8 cellular contexts compared by ENCODE assay signal in the genomic region with DNA sequence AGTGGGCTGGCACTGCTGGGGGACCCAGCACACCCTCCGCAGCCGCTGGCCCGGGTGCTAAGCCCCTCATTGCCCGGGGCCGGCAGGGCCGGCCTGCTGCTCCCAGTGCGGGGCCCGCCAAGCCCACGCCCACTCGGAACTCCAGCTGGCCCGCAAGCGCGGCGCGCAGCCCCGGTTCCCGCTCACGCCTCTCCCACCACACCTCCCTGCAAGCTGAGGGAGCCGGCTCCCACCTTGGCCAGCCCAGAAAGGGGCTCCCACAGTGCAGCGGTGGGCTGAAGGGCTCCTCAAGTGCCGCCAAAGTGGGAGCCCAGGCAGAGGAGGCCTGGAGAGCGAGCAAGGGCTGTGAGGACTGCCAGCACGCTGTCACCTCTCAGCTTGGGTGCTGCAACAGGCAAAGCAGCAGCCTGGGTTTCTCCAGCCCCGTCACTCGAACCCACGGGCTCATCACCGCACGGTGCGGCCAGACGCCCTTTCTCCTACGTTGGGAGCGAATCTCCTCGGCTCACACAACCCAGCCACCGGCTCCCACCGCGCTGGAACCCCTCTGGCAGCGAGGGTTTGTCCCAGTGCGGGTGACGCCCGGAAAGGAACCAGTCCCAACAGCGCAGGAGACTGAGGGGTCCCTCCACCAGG. TPM values are rescaled to one million over a fixed set of nuclear protein-coding genes. Genes with fewer than 3 reads are reported as not detected.
A peak's percentile ranks its signal among the peaks of the same experiment; 100 is the strongest.
DNase-seq lines count a peak whose midpoint lies in the region; ATAC-seq and TF ChIP-seq lines count a peak whose summit lies in the region.
"Not testable (repeated sequence)": the region's sequence is repeated elsewhere in the genome, so short reads cannot be mapped to it uniquely, and the experiment has no call there.

No MANE protein-coding gene starts in this region.

- H3K36me3 ChIP-seq in ACC112 (ENCODE audit: insufficient read depth, low read length), result not testable (repeated sequence)

- not testable (repeated sequence) for H3K27me3 ChIP-seq in ACC112 (ENCODE audit: insufficient read depth, low read length); dorsolateral prefrontal cortex

- H3K4me3 Mint-ChIP-seq in activated CD4-positive, alpha-beta T cell treated with anti-CD3 and anti-CD28 coated beads, Interleukin-2, amount 10 ng/mL, durations not matched to agents 24 days and 14 days, result peak overlapping the region; percentile 97

- not testable (repeated sequence) for H3K27me3 Mint-ChIP-seq in activated CD4-positive, alpha-beta T cell treated with anti-CD3 and anti-CD28 coated beads, Interleukin-2, amount 10 ng/mL, durations not matched to agents 24 days and 14 days

- TF ChIP-seq CTCF in NB4 (IDR thresholded peaks at IDR 0.05; ENCODE audit: low read depth, low read length); dorsolateral prefrontal cortex (IDR thresholded peaks at IDR 0.05 in 54 of 56, conservative IDR thresholded peaks at IDR 0.05 in 2 of 56; ENCODE audit: low read depth in 1 of 56, partially characterized antibody in 56 of 56): not testable (repeated sequence)

- H3K36me3 Mint-ChIP-seq in activated CD4-positive, alpha-beta T cell treated with anti-CD3 and anti-CD28 coated beads, Interleukin-2, amount 10 ng/mL, durations not matched to agents 24 days and 14 days (ENCODE audit: low read depth), result peaks cover 18% of the 10 kb centered on the region

- H3K4me1 ChIP-seq in ACC112 (ENCODE audit: control insufficient read depth, insufficient read depth, low read length, unreplicated experiment), result not testable (repeated sequence)

- peaks cover 42% of the 10 kb centered on the region for H3K79me2 ChIP-seq in ACC112 (ENCODE audit: control insufficient read depth, insufficient read depth, low read length, unreplicated experiment)

- peak overlapping the region; percentile 56 for H2AFZ ChIP-seq in ACC112 (ENCODE audit: low read length, unreplicated experiment)

- peak overlapping the region; percentile 7; the same call in 1 of the 2 replicates for H3K27ac ChIP-seq in ACC112 (ENCODE audit: low read depth, low read length)
- peak overlapping the region; percentile 42 to 96 (median 86) for H3K27ac ChIP-seq in dorsolateral prefrontal cortex

- H3K4me1 Mint-ChIP-seq in activated CD4-positive, alpha-beta T cell treated with anti-CD3 and anti-CD28 coated beads, Interleukin-2, amount 10 ng/mL, durations not matched to agents 24 days and 14 days, result peaks cover 31% of the 10 kb centered on the region

- not testable (repeated sequence) for TF ChIP-seq POLR2A in NB4 (IDR thresholded peaks at IDR 0.05; ENCODE audit: extremely low read depth, insufficient read length)

- peak; percentile 9 for ATAC-seq in GM19043 (IDR thresholded peaks at IDR 0.05; ENCODE audit: low read depth, unreplicated experiment)
- peak; percentile 13 for ATAC-seq in HG02870 (IDR thresholded peaks at IDR 0.05; ENCODE audit: unreplicated experiment)
- peak; percentile 35 for ATAC-seq in left lobe of liver

- not testable (repeated sequence) for H3K9me3 Mint-ChIP-seq in activated CD4-positive, alpha-beta T cell treated with anti-CD3 and anti-CD28 coated beads, Interleukin-2, amount 10 ng/mL, durations not matched to agents 24 days and 14 days

- H3K4me3 ChIP-seq in ACC112 (ENCODE audit: low read depth, low read length), result peak overlapping the region; percentile 89
- H3K4me3 ChIP-seq in NB4 (ENCODE audit: low read depth, low read length), result peak overlapping the region; percentile 76
- H3K4me3 ChIP-seq in dorsolateral prefrontal cortex, result peak overlapping the region; percentile 69 to 99 (median 93)
- H3K4me3 ChIP-seq in skeletal muscle cell (ENCODE audit: low read depth, low read length), result peak overlapping the region; percentile 96

- intact Hi-C loops in activated CD4-positive, alpha-beta T cell treated with anti-CD3 and anti-CD28 coated beads, Interleukin-2, amount 10 ng/mL, durations not matched to agents 24 days and 14 days (cut with micrococcal nuclease), result loop anchor here (1.0 to 2.0 kb wide), 7 partner anchors 32 to 1132 kb away; a partner anchor contains a TSS
- intact Hi-C loops in dorsolateral prefrontal cortex (cut with DNase I), result loop anchor here (2.0 to 10.0 kb wide), 3 partner anchors 96 to 180 kb away; a partner anchor contains a TSS

- peak overlapping the region; percentile 97 for H3K27ac Mint-ChIP-seq in activated CD4-positive, alpha-beta T cell treated with anti-CD3 and anti-CD28 coated beads, Interleukin-2, amount 10 ng/mL, durations not matched to agents 24 days and 14 days

- DNase-seq in NB4 (ENCODE audit: low read depth); skeletal muscle cell (ENCODE audit: low read depth): not testable (repeated sequence)
- DNase-seq in activated CD4-positive, alpha-beta T cell treated with anti-CD3 and anti-CD28 coated beads, Interleukin-2, amount 10 ng/mL, durations not matched to agents 24 days and 14 days, result peak; percentile 80
- DNase-seq in dorsolateral prefrontal cortex, result peak in 4 of 10 donors; percentile 6 to 45 (median 22)
- DNase-seq in left lobe of liver (ENCODE audit: low spot score), result peak; percentile 52

RNA-seq across cellular contexts. Expression of a gene that starts 0.4 kb away (rescaled TPM):
- 21.5 and 21.8 TPM in 2 replicates for total RNA-seq in activated CD4-positive, alpha-beta T cell treated with anti-CD3 and anti-CD28 coated beads, Interleukin-2, amount 10 ng/mL, durations not matched to agents 24 days and 14 days
- total RNA-seq in dorsolateral prefrontal cortex (10 to 100 TPM; 12.6 to 42.3 (median 25.9) TPM), left lobe of liver (14.3 TPM)

RNA-seq across cellular contexts. Expression of a gene that starts 0.7 kb away (rescaled TPM):
- total RNA-seq in activated CD4-positive, alpha-beta T cell treated with anti-CD3 and anti-CD28 coated beads, Interleukin-2, amount 10 ng/mL, durations not matched to agents 24 days and 14 days, result 17.3 and 18.5 TPM in 2 replicates
- total RNA-seq in dorsolateral prefrontal cortex (10 to 100 TPM in 119 of 120 experiments, 1 to 10 TPM in 1; 9.0 to 22.8 (median 15.7) TPM), left lobe of liver (10.2 TPM)
